17 cellular contexts compared by ENCODE assay signal in genomic region chr2:132691556-132691955, GRCh38. TPM values are rescaled to one million over a fixed set of nuclear protein-coding genes. Genes with fewer than 3 reads are reported as not detected.
DNase-seq lines count a peak whose midpoint lies in the region; ATAC-seq and TF ChIP-seq lines count a peak whose summit lies in the region.
"Had no signal": no experiment of that assay in that cellular context is flagged by ENCODE, and none has a peak within 500 bp of the region (broad histone marks: within the 10 kb centered on the region; RNA-seq: fewer than 3 reads in every experiment).

No MANE protein-coding gene starts in this region.

- CTCF ChIA-PET in IMR-90 (lab: Yijun Ruan, JAX) = no interaction called here

- H3K14ac ChIP-seq in IMR-90 (replicated peaks; ENCODE audit: low read depth, low read length) = peak overlapping the region; percentile 87

- TF ChIP-seq CTCF in IMR-90 (conservative IDR thresholded peaks at IDR 0.05; ENCODE audit: low read depth, low read length) (no peak), fibroblast of the aortic adventitia (IDR thresholded peaks at IDR 0.05; ENCODE audit: insufficient read depth, low read length) (no peak)

- no peaks in the 10 kb centered on the region for H4K20me1 ChIP-seq in IMR-90 (ENCODE audit: insufficient read depth, low read length)
- H4K20me1 ChIP-seq: BLaER1 treated with 17β-estradiol and CSF1 and Interleukin-3, amounts not matched to agents 10 nM and 100 nM had no signal

- H3K4me3 ChIP-seq in IMR-90 (ENCODE audit: insufficient read depth, low read depth, low read length) = no peak overlapping the region
- H3K4me3 ChIP-seq in fibroblast of the aortic adventitia (ENCODE audit: low read depth, low read length) = no peak overlapping the region
- H3K4me3 ChIP-seq: BLaER1 treated with 17β-estradiol and CSF1 and Interleukin-3, amounts not matched to agents 10 nM and 100 nM; GM12878 had no signal

- peak overlapping the region; percentile 33; the same call in 1 of the 2 replicates for H3K23ac ChIP-seq in IMR-90 (ENCODE audit: low read depth, low read length)

- POLR2A ChIA-PET in IMR-90 (lab: Charles Lee; ENCODE audit: unreplicated experiment) = no interaction called here

- H3K4me1 ChIP-seq in IMR-90 (ENCODE audit: control insufficient read depth, insufficient read depth, low read length) = peaks cover 16% of the 10 kb centered on the region

- peak overlapping the region; percentile 94 for H3K27ac ChIP-seq in IMR-90 (ENCODE audit: insufficient read depth, low read length)
- H3K27ac ChIP-seq: BLaER1 treated with 17β-estradiol and CSF1 and Interleukin-3, amounts not matched to agents 10 nM and 100 nM; KMS-11 had no signal

- intact Hi-C loops in IMR-90 (cut with micrococcal nuclease) = no loop called here

- H3K4ac ChIP-seq in IMR-90 (ENCODE audit: low read depth, low read length) = peak overlapping the region; percentile 94

- H4K91ac ChIP-seq in IMR-90 (ENCODE audit: insufficient read depth, low read depth, low read length) = peak overlapping the region; percentile 65

- in situ Hi-C loops in IMR-90 (cut with MboI; ENCODE audit: low sequenced_read_pairs) = no loop called here

- BruUV-seq in IMR-90 (replicated peaks; lab: Mats Ljungman, UMichigan) = no TSS peak

- H3K79me1 ChIP-seq in IMR-90 (ENCODE audit: low read depth in 1 of 2, low read length in 2 of 2) = peaks cover 0 to 16% of the 10 kb centered on the region in 2 experiments; a peak in 2 of 4 replicates

- H2AK5ac ChIP-seq in IMR-90 (ENCODE audit: low read depth, low read length) = peak overlapping the region; percentile 91

- no peak for TF ChIP-seq RAD21 in IMR-90 (IDR thresholded peaks at IDR 0.05; ENCODE audit: low read length)

- no peak overlapping the region for H3K56ac ChIP-seq in IMR-90 (ENCODE audit: extremely low read depth, insufficient read depth, low read length)

- H2AK9ac ChIP-seq in IMR-90 (replicated peaks; ENCODE audit: low read depth, low read length, poor library complexity) = no peak overlapping the region

- H2AFZ ChIP-seq in IMR-90 (replicated peaks; ENCODE audit: low read length, poor library complexity) = no peak overlapping the region

- peak overlapping the region; percentile 48; the same call in 2 of the 3 replicates for H2BK15ac ChIP-seq in IMR-90 (ENCODE audit: low read depth, low read length)

- H2BK120ac ChIP-seq in IMR-90 (ENCODE audit: low read depth, low read length) = peak overlapping the region; percentile 89

- H4K8ac ChIP-seq in IMR-90 (ENCODE audit: low read depth in 2 of 2, low read length in 2 of 2) = peak overlapping the region; percentile 36 to 75; a peak in 3 of 4 replicates

- H4K5ac ChIP-seq in IMR-90 (ENCODE audit: low read depth, low read length) = peak overlapping the region; percentile 87; the same call in 1 of the 2 replicates

- ATAC-seq in IMR-90 (ENCODE audit: low read depth) (no peak), HG02973 (IDR thresholded peaks at IDR 0.05; ENCODE audit: unreplicated experiment) (no peak), HG02798 (IDR thresholded peaks at IDR 0.05; ENCODE audit: poor library complexity, unreplicated experiment) (no peak), HG03039 (IDR thresholded peaks at IDR 0.05; ENCODE audit: unreplicated experiment) (no peak)
- ATAC-seq: CD8-positive, alpha-beta T cell; GM12878 had no signal

- no peaks in the 10 kb centered on the region for H3K9me3 ChIP-seq in IMR-90 (ENCODE audit: control insufficient read depth, insufficient read depth, low read length)
- H3K9me3 ChIP-seq: BLaER1 treated with 17β-estradiol and CSF1 and Interleukin-3, amounts not matched to agents 10 nM and 100 nM had no signal

- peaks cover 8% of the 10 kb centered on the region for H3K9me1 ChIP-seq in IMR-90 (ENCODE audit: insufficient read depth, low read length)

- DNase-seq in IMR-90 (no peak), amniotic epithelial cell (ENCODE audit: low read depth) (peak; percentile 55), fibroblast of the aortic adventitia (ENCODE audit: low read depth) (peak; percentile 53), iPS-NIHi7 (ENCODE audit: extremely low spot score) (no peak)
- DNase-seq: Calu3; CD8-positive, alpha-beta T cell; DND-41; H9 had no signal

- no peaks in the 10 kb centered on the region for H3K27me3 ChIP-seq in IMR-90 (ENCODE audit: control insufficient read depth, insufficient read depth, low read length)
- H3K27me3 ChIP-seq: BLaER1 treated with 17β-estradiol and CSF1 and Interleukin-3, amounts not matched to agents 10 nM and 100 nM had no signal

- peak overlapping the region; percentile 90 for H2BK20ac ChIP-seq in IMR-90 (ENCODE audit: low read depth, low read length)

- 100% methylated on average over 1 of the region's 4 CpGs; no CpG with 5 or more reads in 1 of the 2 experiments for WGBS in IMR-90 (ENCODE audit: extremely low coverage in 2 of 2, insufficient read length in 1 of 2), 2 experiments

- peak overlapping the region; percentile 98 for H3K18ac ChIP-seq in IMR-90 (ENCODE audit: low read depth, low read length)

- H3K9ac ChIP-seq in IMR-90 (ENCODE audit: low read depth, low read length) = no peak overlapping the region
- H3K9ac ChIP-seq: BLaER1 treated with 17β-estradiol and CSF1 and Interleukin-3, amounts not matched to agents 10 nM and 100 nM; KMS-11 had no signal

- no peak overlapping the region for H3K4me2 ChIP-seq in IMR-90 (ENCODE audit: low read depth, low read length)
- H3K4me2 ChIP-seq: BLaER1 treated with 17β-estradiol and CSF1 and Interleukin-3, amounts not matched to agents 10 nM and 100 nM; KMS-11 had no signal

- H2BK5ac ChIP-seq in IMR-90 (ENCODE audit: low read depth, low read length, poor library complexity, severe bottlenecking) = peak overlapping the region; percentile 82

- TF ChIP-seq POLR2A in IMR-90 (IDR thresholded peaks at IDR 0.05; ENCODE audit: low read depth, low read length) = no peak

- peaks cover 3% of the 10 kb centered on the region; the same call in 1 of the 2 replicates for H3K36me3 ChIP-seq in IMR-90 (ENCODE audit: control insufficient read depth, insufficient read depth, low read length)
- H3K36me3 ChIP-seq: BLaER1 treated with 17β-estradiol and CSF1 and Interleukin-3, amounts not matched to agents 10 nM and 100 nM had no signal

- dilution Hi-C loops in IMR-90 (cut with HindIII; ENCODE audit: low sequenced_read_pairs, unreplicated experiment) = no loop called here

TF ChIP-seq in IMR-90, 13 proteins besides CTCF, POLR2A, EP300 and RAD21:
- TF ChIP-seq RFX5 (IDR thresholded peaks at IDR 0.05; ENCODE audit: low read depth, low read length) (no peak), RCOR1 (IDR thresholded peaks at IDR 0.05; ENCODE audit: insufficient replicate concordance, low read length) (no peak)

RNA-seq across cellular contexts. Expression of gene LYPD1, which starts 21.6 kb away (rescaled TPM):
- total RNA-seq in IMR-90 (2012; rRNA removed) = 79.7 and 87.6 TPM in 2 replicates
- polyA plus RNA-seq in IMR-90 (2012; rRNA removed) = 66.1 and 66.2 TPM in 2 replicates
- 63.3 and 78.3 TPM in 2 replicates for polyA plus RNA-seq in IMR-90 (2012; cell fraction: cytosol; rRNA removed)
- polyA plus RNA-seq in IMR-90 (2012; cell fraction: nucleus; rRNA removed; ENCODE audit: low replicate concordance) = 22.6 and 25.5 TPM in 2 replicates
- total RNA-seq in fibroblast of the aortic adventitia (ENCODE audit: low replicate concordance) = 0.74 and 25.2 TPM in 2 replicates
- total RNA-seq: B cell; CD8-positive, alpha-beta T cell; G401; GM12878; LHCN-M2 had no signal
- polyA plus RNA-seq: GM12878 had no signal

Comparison
In these comparisons a context has a peak if more than half of its experiments do, and no peak if none do; other contexts are left out.
1. DNase-seq: peak in amniotic epithelial cell (single experiment) and fibroblast of the aortic adventitia (single experiment); none in IMR-90 (single experiment) and iPS-NIHi7 (single experiment).